ENCODE assay signal across 3 cellular contexts in genomic region chr19:2713170-2713569, GRCh38. TPM values are rescaled to one million over a fixed set of nuclear protein-coding genes. Genes with fewer than 3 reads are reported as not detected.
"Had no signal": no experiment of that assay in that cellular context is flagged by ENCODE, and none has a peak within 500 bp of the region (broad histone marks: within the 10 kb centered on the region; RNA-seq: fewer than 3 reads in every experiment).

No MANE protein-coding gene starts in this region.

RNA-seq across cellular contexts. Expression of gene DIRAS1, which starts 8.0 kb away (rescaled TPM):
- total RNA-seq: OCI-LY7, SJCRH30, SJSA1 had no signal

RNA-seq across cellular contexts. Expression of gene GNG7, which starts 10.7 kb away (rescaled TPM):
- total RNA-seq: SJCRH30 had no signal
